Comparison of ENCODE assay signal across 8 cellular contexts in genomic region chr1:228139931-228140723, GRCh38. TPM values are rescaled to one million over a fixed set of nuclear protein-coding genes. Genes with fewer than 3 reads are reported as not detected.
DNase-seq lines count a peak whose midpoint lies in the region; ATAC-seq lines count a peak whose summit lies in the region.

GUK1 (plus strand) TSS chr1:228140279; CDS start chr1:228140303, 24 bp downstream.

- CTCF ChIA-PET in activated CD8-positive, alpha-beta memory T cell treated with anti-CD3 and anti-CD28 coated beads for 36 hours (lab: Charles Lee): interaction anchor here (1.3 to 1.8 kb wide), 2 partner anchors 25 to 74 kb away, joined by 3 to 8 read pairs; no protein-coding TSS in a partner anchor

- no peaks in the 10 kb centered on the region for H3K9me3 ChIP-seq in effector memory CD4-positive, alpha-beta T cell (ENCODE audit: control insufficient read depth, low read length)

- peak within 1 kb of the TSS; percentile 94 for H3K27ac ChIP-seq in effector memory CD4-positive, alpha-beta T cell (ENCODE audit: insufficient read depth, low read length, poor library complexity, severe bottlenecking)

- H3K27me3 ChIP-seq in effector memory CD4-positive, alpha-beta T cell (replicated peaks; ENCODE audit: control insufficient read depth, insufficient read depth, low read length, poor library complexity, severe bottlenecking): no peaks in the 10 kb centered on the region

- POLR2A ChIA-PET in activated CD8-positive, alpha-beta memory T cell treated with anti-CD3 and anti-CD28 coated beads for 36 hours (lab: Charles Lee): interaction anchor here (0.8 to 1.9 kb wide), 5 partner anchors 17 to 262 kb away, joined by 3 to 13 read pairs (median 4); partner anchors contain the start of gene IBA57

- peak; percentile 92 for ATAC-seq in GM21360 (IDR thresholded peaks at IDR 0.05; ENCODE audit: unreplicated experiment)

- peak within 1 kb of the TSS; percentile 77 for H3K4me3 ChIP-seq in effector memory CD4-positive, alpha-beta T cell (ENCODE audit: insufficient read depth, low read depth, low read length, poor library complexity, severe bottlenecking)

- peaks cover 30% of the 10 kb centered on the region for H3K4me1 ChIP-seq in effector memory CD4-positive, alpha-beta T cell (ENCODE audit: control insufficient read depth, insufficient read depth, low read length, poor library complexity, severe bottlenecking)

- H3K36me3 ChIP-seq in effector memory CD4-positive, alpha-beta T cell (ENCODE audit: control insufficient read depth, insufficient read depth, low read length): no peaks in the 10 kb centered on the region

- DNase-seq in COLO829 (ENCODE audit: low spot score) (peak; percentile 99), HT1080 (ENCODE audit: low read depth) (peak; percentile 100), NOMO-1 (lab: John Stamatoyannopoulos, UW; ENCODE audit: unreplicated experiment in 2 of 2) (peak; percentile 99), lung microvascular endothelial cell (ENCODE audit: low read depth in 2 of 2) (peak; percentile 100)
- DNase-seq in effector memory CD4-positive, alpha-beta T cell: peak; percentile 100
- DNase-seq in stimulated activated CD4-positive, alpha-beta T cell treated with anti-CD3 and anti-CD28 coated beads, TNF-alpha, amount 100 ng/mL, for 48 hours (ENCODE audit: low read depth in 3 of 3): peak; percentile 99 to 100 (median 100)

RNA-seq across cellular contexts. Expression of gene GUK1, which starts in this region (rescaled TPM):
- 208 and 294 TPM in 2 replicates for total RNA-seq in HT1080 (2014; rRNA removed; shearing (Covaris generic))
- 225 and 276 TPM in 2 replicates for polyA plus RNA-seq in HT1080 (2015; cell fraction: cytosol; rRNA removed)
- 154 and 172 TPM in 2 replicates for polyA plus RNA-seq in HT1080 (2015; cell fraction: nucleus; rRNA removed)
- 100 to 1,000 TPM; 264 to 267 TPM for total RNA-seq in activated CD8-positive, alpha-beta memory T cell treated with anti-CD3 and anti-CD28 coated beads for 36 hours
- total RNA-seq in lung microvascular endothelial cell: 590 and 952 TPM in 2 replicates

Comparison
In these comparisons a context has a peak if more than half of its experiments do, and no peak if none do; other contexts are left out.
1. Peak in every context shown above with its lines: DNase-seq, ATAC-seq, H3K4me3 ChIP-seq and H3K27ac ChIP-seq.